Comparison of ENCODE assay signal across 27 cellular contexts in genomic region chr2:30911327-30911726, GRCh38.
"Had no signal": no experiment of that assay in that cellular context is flagged by ENCODE, and none has a peak within 500 bp of the region (broad histone marks: within the 10 kb centered on the region; RNA-seq: fewer than 3 reads in every experiment).

No MANE protein-coding gene starts in this region.

- H3K4me3 ChIP-seq: pancreas, psoas muscle, right lobe of liver, sigmoid colon, stomach, thoracic aorta, thyroid gland, tibial nerve, upper lobe of left lung, vagina had no signal

- H3K4me1 ChIP-seq: pancreas, psoas muscle, right lobe of liver, sigmoid colon, stomach, thyroid gland, tibial nerve, upper lobe of left lung, vagina had no signal

- H3K27ac ChIP-seq: neutrophil, pancreas, psoas muscle, right lobe of liver, sigmoid colon, stomach, thoracic aorta, thyroid gland, tibial nerve, upper lobe of left lung, vagina had no signal

- H3K4me1 Mint-ChIP-seq: neural crest cell; stimulated activated effector memory CD8-positive, alpha-beta T cell treated with anti-CD3 and anti-CD28 coated beads, Interleukin-12 subunit alpha, Interleukin-12 subunit beta, amount 100 ng/mL, for 72 hours; stimulated activated naive B cell treated with anti-CD40 and anti-IgM and Interleukin-4, amounts not matched to agents 10 μg/mL and 1 μg/mL and 100 μg/mL, for 72 hours had no signal

- DNase-seq: nephron progenitor cell; nucleus accumbens; pancreas; psoas muscle; right cardiac atrium; right lobe of liver; sigmoid colon; small intestine; stimulated activated CD4-positive, alpha-beta T cell treated with anti-CD3 and anti-CD28 coated beads, Interleukin-15, amount 100 ng/mL, for 24 hours; stimulated activated CD4-positive, alpha-beta T cell treated with anti-CD3 and anti-CD28 coated beads, Interleukin-2, amount 100 ng/mL, for 24 hours; stimulated activated CD4-positive, alpha-beta T cell treated with anti-CD3 and anti-CD28 coated beads, Interleukin-2, amount 100 ng/mL, for 48 hours; stimulated activated CD4-positive, alpha-beta T cell treated with anti-CD3 and anti-CD28 coated beads, Interleukin-4, amount 100 ng/mL, for 24 hours; stimulated activated naive B cell treated with anti-CD40 and anti-IgM and Interleukin-4, amounts not matched to agents 10 μg/mL and 1 μg/mL and 100 μg/mL, for 72 hours; stimulated activated naive CD4-positive, alpha-beta T cell treated with Interleukin-2 at 50 U/mL for 16 hours; stomach; thyroid gland; trophoblast cell; upper lobe of left lung had no signal

- H3K9me3 Mint-ChIP-seq: natural killer cell treated with Interleukin-12 subunit alpha and Interleukin-12 subunit beta and Interleukin-15 and Interleukin-18, amount 100 ng/mL, for 72 hours; neural crest cell; stimulated activated effector memory CD8-positive, alpha-beta T cell treated with anti-CD3 and anti-CD28 coated beads, Interleukin-12 subunit alpha, Interleukin-12 subunit beta, amount 100 ng/mL, for 72 hours; stimulated activated naive B cell treated with anti-CD40 and anti-IgM and Interleukin-4, amounts not matched to agents 10 μg/mL and 1 μg/mL and 100 μg/mL, for 72 hours; stimulated activated naive CD8-positive, alpha-beta T cell treated with anti-CD3 and anti-CD28 coated beads, Interleukin-15, Interleukin-2, amounts not matched to agents 100 ng/mL and 50 ng/mL, for 24 hours had no signal

- H3K36me3 ChIP-seq: pancreas, right lobe of liver, sigmoid colon, stomach, thoracic aorta, thyroid gland, tibial nerve, upper lobe of left lung, vagina had no signal

- H3K27ac Mint-ChIP-seq: natural killer cell treated with Interleukin-12 subunit alpha and Interleukin-12 subunit beta and Interleukin-15 and Interleukin-18, amount 100 ng/mL, for 72 hours; nephron progenitor cell; progenitor cell of endocrine pancreas; stimulated activated effector memory CD8-positive, alpha-beta T cell treated with anti-CD3 and anti-CD28 coated beads, Interleukin-12 subunit alpha, Interleukin-12 subunit beta, amount 100 ng/mL, for 72 hours; stimulated activated naive CD8-positive, alpha-beta T cell treated with anti-CD3 and anti-CD28 coated beads, Interleukin-15, Interleukin-2, amounts not matched to agents 100 ng/mL and 50 ng/mL, for 24 hours had no signal

- H3K27me3 Mint-ChIP-seq: stimulated activated naive B cell treated with anti-CD40 and anti-IgM and Interleukin-4, amounts not matched to agents 10 μg/mL and 1 μg/mL and 100 μg/mL, for 72 hours; stimulated activated naive CD8-positive, alpha-beta T cell treated with anti-CD3 and anti-CD28 coated beads, Interleukin-15, Interleukin-2, amounts not matched to agents 100 ng/mL and 50 ng/mL, for 24 hours had no signal

- H3K36me3 Mint-ChIP-seq: natural killer cell treated with Interleukin-12 subunit alpha and Interleukin-12 subunit beta and Interleukin-15 and Interleukin-18, amount 100 ng/mL, for 72 hours; stimulated activated effector memory CD8-positive, alpha-beta T cell treated with anti-CD3 and anti-CD28 coated beads, Interleukin-12 subunit alpha, Interleukin-12 subunit beta, amount 100 ng/mL, for 72 hours; stimulated activated naive B cell treated with anti-CD40 and anti-IgM and Interleukin-4, amounts not matched to agents 10 μg/mL and 1 μg/mL and 100 μg/mL, for 72 hours had no signal

- H3K27me3 ChIP-seq: neutrophil, pancreas, right lobe of liver, sigmoid colon, stomach, thyroid gland, tibial nerve, upper lobe of left lung, vagina had no signal

- H3K4me3 Mint-ChIP-seq: natural killer cell treated with Interleukin-12 subunit alpha and Interleukin-12 subunit beta and Interleukin-15 and Interleukin-18, amount 100 ng/mL, for 72 hours; nephron progenitor cell; neural crest cell; stimulated activated effector memory CD8-positive, alpha-beta T cell treated with anti-CD3 and anti-CD28 coated beads, Interleukin-12 subunit alpha, Interleukin-12 subunit beta, amount 100 ng/mL, for 72 hours; stimulated activated naive B cell treated with anti-CD40 and anti-IgM and Interleukin-4, amounts not matched to agents 10 μg/mL and 1 μg/mL and 100 μg/mL, for 72 hours; stimulated activated naive CD8-positive, alpha-beta T cell treated with anti-CD3 and anti-CD28 coated beads, Interleukin-15, Interleukin-2, amounts not matched to agents 100 ng/mL and 50 ng/mL, for 24 hours had no signal

- H3K9me3 ChIP-seq: neutrophil, pancreas, psoas muscle, right lobe of liver, sigmoid colon, stomach, thoracic aorta, thyroid gland, tibial nerve, upper lobe of left lung, vagina had no signal
